ENCODE assay signal across 18 cellular contexts in the genomic region with DNA sequence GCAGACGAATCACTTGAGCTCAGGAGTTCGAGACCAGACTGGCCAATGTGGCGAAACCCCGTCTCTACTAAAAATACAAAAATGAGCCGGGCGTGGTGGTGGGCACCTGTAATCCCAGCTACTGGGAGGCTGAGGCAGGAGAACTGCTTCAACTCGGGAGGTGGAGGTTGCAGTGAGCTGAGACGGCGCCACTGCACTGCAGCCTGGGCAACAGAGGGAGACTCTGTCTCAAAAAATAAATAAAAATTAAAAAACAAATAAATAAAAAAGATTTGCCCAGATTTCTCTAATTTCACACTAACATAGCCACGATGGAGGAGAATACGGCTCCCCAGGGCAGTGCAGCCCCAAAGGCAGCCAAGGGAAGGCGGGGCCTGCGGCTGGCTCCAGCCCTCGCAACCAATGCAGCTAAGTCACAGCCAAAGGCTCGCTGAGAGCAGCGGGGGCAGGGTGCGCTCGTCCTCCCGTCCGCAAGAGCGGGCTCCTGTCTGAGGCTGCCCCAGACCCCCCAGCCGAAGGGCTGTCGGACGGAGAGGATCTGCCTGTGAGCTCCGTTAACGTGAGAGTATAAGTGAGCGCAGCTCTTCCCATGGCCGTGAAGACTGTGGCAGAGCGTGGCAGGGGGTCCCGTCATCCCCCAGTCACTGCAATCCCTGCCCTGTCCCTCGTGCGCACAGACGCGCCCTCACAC.
"Had no signal": no experiment of that assay in that cellular context is flagged by ENCODE, and none has a peak within 500 bp of the region (broad histone marks: within the 10 kb centered on the region; RNA-seq: fewer than 3 reads in every experiment).

No MANE protein-coding gene starts in this region.

- H3K4me3 ChIP-seq: cardiac muscle cell, lung, neural progenitor cell, SK-N-MC, skin epidermis had no signal

- H2AFZ ChIP-seq: neural progenitor cell, parathyroid adenoma had no signal

- H3K9ac ChIP-seq: neural progenitor cell, parathyroid adenoma had no signal

- H3K36me3 ChIP-seq: neural progenitor cell had no signal

- H3K36me3 Mint-ChIP-seq: naive B cell, neural progenitor cell, type B pancreatic cell had no signal

- H3K27me3 ChIP-seq: cardiac muscle cell, neural progenitor cell had no signal

- H3K4me2 ChIP-seq: neural progenitor cell had no signal

- H3K4me1 Mint-ChIP-seq: naive B cell, neural progenitor cell, T-cell had no signal

- H3K27me3 Mint-ChIP-seq: naive B cell, T-cell, type B pancreatic cell had no signal

- H3K4me3 Mint-ChIP-seq: naive B cell, neural progenitor cell, T-cell, type B pancreatic cell had no signal

- DNase-seq: activated CD4-positive, alpha-beta T cell treated with anti-CD3 and anti-CD28 coated beads, Interleukin-2, amount 50 U/mL, for 4 hours; activated CD4-positive, CD25-positive, alpha-beta regulatory T cell treated with anti-CD3 and anti-CD28 coated beads, Interleukin-2, amount 50 U/mL, for 72 hours; activated naive CD4-positive, alpha-beta T cell treated with anti-CD3 and anti-CD28 coated beads, Interleukin-2, amount 50 U/mL, for 16 hours; hippocampal formation; naive B cell; stimulated activated CD4-positive, alpha-beta T cell treated with anti-CD3 and anti-CD28 coated beads, Interleukin-15, amount 100 ng/mL, for 24 hours; stimulated activated CD4-positive, alpha-beta T cell treated with anti-CD3 and anti-CD28 coated beads, Interleukin-4, amount 100 ng/mL, for 1 hour; stimulated activated naive CD4-positive, alpha-beta T cell treated with Interleukin-2 at 50 U/mL for 16 hours; T-cell; T1000 had no signal

- H3K9me3 Mint-ChIP-seq: naive B cell, neural progenitor cell, T-cell, type B pancreatic cell had no signal

- H3K27ac ChIP-seq: cardiac muscle cell, neural progenitor cell, parathyroid adenoma, SK-N-MC, skin epidermis had no signal

- ATAC-seq: esophagus mucosa, T-cell had no signal

- H3K4me1 ChIP-seq: neural progenitor cell, parathyroid adenoma had no signal

- H3K27ac Mint-ChIP-seq: naive B cell, neural progenitor cell, T-cell, type B pancreatic cell had no signal
